8 cellular contexts compared by ENCODE assay signal in genomic region chr5:53479656-53480473, GRCh38. TPM values are rescaled to one million over a fixed set of nuclear protein-coding genes. Genes with fewer than 3 reads are reported as not detected.
A peak's percentile ranks its signal among the peaks of the same experiment; 100 is the strongest.
DNase-seq lines count a peak whose midpoint lies in the region; ATAC-seq, FAIRE-seq and TF ChIP-seq lines count a peak whose summit lies in the region.

No MANE protein-coding gene starts in this region.

- H3K27ac ChIP-seq in heart left ventricle: peak overlapping the region in 11 of 12 donors; percentile 2 to 80 (median 74)
- no peak overlapping the region for H3K27ac ChIP-seq in parathyroid adenoma

- H3K4me3 ChIP-seq in GM12875 (ENCODE audit: low read depth, low read length) (peak overlapping the region; percentile 46), heart left ventricle (peak overlapping the region; percentile 58 to 93 (median 70)), parathyroid adenoma (ENCODE audit: low read depth, low read length) (peak overlapping the region; percentile 59)

- H3K79me2 ChIP-seq in parathyroid adenoma: no peaks in the 10 kb centered on the region

- H3K4me1 ChIP-seq in heart left ventricle: peaks cover 0 to 38% (median 7%) of the 10 kb centered on the region in 12 donors
- H3K4me1 ChIP-seq in parathyroid adenoma: no peaks in the 10 kb centered on the region

- ATAC-seq in heart left ventricle: peak; percentile 10 to 39 (median 32)
- ATAC-seq in HG02798 (IDR thresholded peaks at IDR 0.05; ENCODE audit: poor library complexity, unreplicated experiment): no peak
- no peak for ATAC-seq in GM19455 (IDR thresholded peaks at IDR 0.05; ENCODE audit: unreplicated experiment)

- H2AFZ ChIP-seq in parathyroid adenoma: peak overlapping the region; percentile 78

- intact Hi-C loops in heart left ventricle (cut with DNase I): loop anchor here (2.0 to 10.0 kb wide), 14 partner anchors 82 to 752 kb away; partner anchors contain the start of gene NDUFS4 (in 1 of the 10)

- H3K4me2 ChIP-seq in parathyroid adenoma (ENCODE audit: low read length): peak overlapping the region; percentile 86

- H3K36me3 Mint-ChIP-seq in activated naive CD4-positive, alpha-beta T cell treated with anti-CD3 and anti-CD28 coated beads, Interleukin-2, amount 50 U/mL, for 24 hours: peaks cover 3% of the 10 kb centered on the region

- no peak overlapping the region for H3K9ac ChIP-seq in parathyroid adenoma

- peaks cover 44% of the 10 kb centered on the region for H3K27me3 Mint-ChIP-seq in activated naive CD4-positive, alpha-beta T cell treated with anti-CD3 and anti-CD28 coated beads, Interleukin-2, amount 50 U/mL, for 24 hours

- no peak for TF ChIP-seq CTCF in GM12875 (IDR thresholded peaks at IDR 0.05; ENCODE audit: borderline replicate concordance, insufficient read depth, low read depth, low read length)
- no peak for TF ChIP-seq CTCF in heart left ventricle (IDR thresholded peaks at IDR 0.05)
- TF ChIP-seq CTCF in parathyroid adenoma (IDR thresholded peaks at IDR 0.05): no peak

- H3K9me3 ChIP-seq in heart left ventricle (no peaks in the 10 kb centered on the region), parathyroid adenoma (ENCODE audit: control insufficient read depth, low read length) (no peaks in the 10 kb centered on the region)

- no peaks in the 10 kb centered on the region for H3K9me3 Mint-ChIP-seq in activated naive CD4-positive, alpha-beta T cell treated with anti-CD3 and anti-CD28 coated beads, Interleukin-2, amount 50 U/mL, for 24 hours

- H3K36me3 ChIP-seq in heart left ventricle: peaks cover 0 to 6% (median 0%) of the 10 kb centered on the region in 9 donors
- no peaks in the 10 kb centered on the region for H3K36me3 ChIP-seq in parathyroid adenoma (ENCODE audit: control insufficient read depth, insufficient read depth, low read length)

- no peak for TF ChIP-seq POLR2A in heart left ventricle (IDR thresholded peaks at IDR 0.05)

- WGBS in heart left ventricle, 4 donors: 0 to 1% (median 0%) methylated on average over 39 to 80 of the region's 80 CpGs

- DNase-seq in NCI-H345 (lab: John Stamatoyannopoulos, UW) (peak; percentile 77), heart left ventricle (peak; percentile 47 to 70 (median 51)), RCC 7860 (ENCODE audit: low spot score) (no peak)

- no peak for FAIRE-seq in RCC 7860 (lab: Jason Lieb, UNC)

- peaks cover 40% of the 10 kb centered on the region for H3K4me1 Mint-ChIP-seq in activated naive CD4-positive, alpha-beta T cell treated with anti-CD3 and anti-CD28 coated beads, Interleukin-2, amount 50 U/mL, for 24 hours

- peaks cover 0 to 24% (median 0%) of the 10 kb centered on the region in 9 donors for H3K27me3 ChIP-seq in heart left ventricle
- H3K27me3 ChIP-seq in parathyroid adenoma (ENCODE audit: control insufficient read depth, insufficient read depth, low read length): no peaks in the 10 kb centered on the region

- H3K4me3 Mint-ChIP-seq in activated naive CD4-positive, alpha-beta T cell treated with anti-CD3 and anti-CD28 coated beads, Interleukin-2, amount 50 U/mL, for 24 hours: peak overlapping the region; percentile 91

- H3K27ac Mint-ChIP-seq in activated naive CD4-positive, alpha-beta T cell treated with anti-CD3 and anti-CD28 coated beads, Interleukin-2, amount 50 U/mL, for 24 hours: peak overlapping the region; percentile 9

RNA-seq across cellular contexts. Expression of gene FST, which starts 0.6 kb away (rescaled TPM):
- 1 to 10 TPM in 6 of 9 donors, under 1 TPM in 3; 0.50 to 4.8 (median 2.0) TPM for total RNA-seq in heart left ventricle
- 1 to 10 TPM in 1 of 2 donors, under 1 TPM in 1; 0.22 to 2.8 TPM for polyA plus RNA-seq in heart left ventricle

Comparison
In these comparisons a context has a peak if more than half of its experiments do, and no peak if none do; other contexts are left out.
1. ATAC-seq: peak in heart left ventricle (4 of 4); none in HG02798 (single experiment) and GM19455 (single experiment).
2. Peak in every context shown above with its lines, with median percentiles within 50 percentile points of each other: H3K4me3 ChIP-seq.